12 cellular contexts compared by ENCODE assay signal in the genomic region with DNA sequence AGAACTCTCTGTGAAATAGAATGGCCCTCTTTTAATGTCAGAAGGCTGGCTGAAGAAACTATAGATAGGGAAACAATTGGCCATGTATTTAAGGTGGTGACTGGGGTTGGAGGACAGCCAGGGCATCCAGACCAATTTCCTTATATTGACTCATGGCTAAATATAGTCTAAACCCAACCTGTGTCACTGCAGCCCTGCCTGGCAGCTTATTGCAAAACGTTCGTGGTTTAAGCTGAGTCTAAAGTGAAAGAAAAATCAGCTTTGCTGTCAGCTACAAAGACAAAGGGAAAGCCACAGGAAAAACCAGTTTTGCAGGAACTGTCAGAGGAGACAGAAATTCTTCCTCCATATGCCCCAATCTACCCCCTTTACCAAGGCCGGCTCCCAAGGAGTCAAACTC.
A peak's percentile ranks its signal among the peaks of the same experiment; 100 is the strongest.
DNase-seq lines count a peak whose midpoint lies in the region; ATAC-seq and TF ChIP-seq lines count a peak whose summit lies in the region.
"Had no signal": no experiment of that assay in that cellular context is flagged by ENCODE, and none has a peak within 500 bp of the region (broad histone marks: within the 10 kb centered on the region; RNA-seq: fewer than 3 reads in every experiment).

No MANE protein-coding gene starts in this region.

- H3K9me3 ChIP-seq in right lobe of liver, result no peaks in the 10 kb centered on the region
- H3K9me3 ChIP-seq in aorta (ENCODE audit: control insufficient read depth, low read length), result peaks cover 13% of the 10 kb centered on the region

- H3K27me3 ChIP-seq in right lobe of liver, result no peaks in the 10 kb centered on the region
- H3K27me3 ChIP-seq in aorta (ENCODE audit: control insufficient read depth in 1 of 2, insufficient read depth in 2 of 2, low read length in 1 of 2), result no peaks in the 10 kb centered on the region
- H3K27me3 ChIP-seq: adrenal gland had no signal

- DNase-seq in ACHN (peak; percentile 3), HPDE6-E6E7 (ENCODE audit: extremely low spot score) (peak; percentile 55), RKO (ENCODE audit: low spot score) (peak; percentile 7), right lobe of liver (no peak), aorta (no peak), NCI-H2227 (lab: John Stamatoyannopoulos, UW; ENCODE audit: unreplicated experiment) (no peak)
- DNase-seq in activated CD4-positive, CD25-positive, alpha-beta regulatory T cell treated with anti-CD3 and anti-CD28 coated beads, Interleukin-2, amount 50 U/mL, for 72 hours, result no peak
- DNase-seq: NCI-H2227 treated with DMSO at 0.1 percent for 48 hours; stimulated activated naive CD4-positive, alpha-beta T cell; T-helper 2 cell had no signal

- TF ChIP-seq POLR2A in right lobe of liver (IDR thresholded peaks at IDR 0.05), result no peak

- intact Hi-C loops in right lobe of liver (cut with DNase I), result no loop called here
- intact Hi-C loops in aorta (cut with DNase I), result no loop called here

- TF ChIP-seq CTCF in right lobe of liver (IDR thresholded peaks at IDR 0.05), result no peak

- H3K4me3 ChIP-seq in right lobe of liver (no peak overlapping the region), aorta (ENCODE audit: low read length in 2 of 2) (no peak overlapping the region)
- H3K4me3 ChIP-seq: adrenal gland had no signal

- H3K4me1 ChIP-seq in right lobe of liver (no peaks in the 10 kb centered on the region), aorta (ENCODE audit: control insufficient read depth in 1 of 2, insufficient read depth in 2 of 2, low read length in 2 of 2) (no peaks in the 10 kb centered on the region)
- H3K4me1 ChIP-seq: adrenal gland had no signal

- H3K27ac ChIP-seq in right lobe of liver, result no peak overlapping the region
- H3K27ac ChIP-seq in aorta (ENCODE audit: low read depth in 1 of 2, low read length in 2 of 2), result no peak overlapping the region
- H3K27ac ChIP-seq: adrenal gland had no signal

- in situ Hi-C loops in ACHN (cut with HindIII; ENCODE audit: low pct_ligation_motif_present, low pct_unique_long_range_greater_than_20kb, low sequenced_read_pairs), result no loop called here

- no peaks in the 10 kb centered on the region for H3K36me3 ChIP-seq in right lobe of liver
- no peaks in the 10 kb centered on the region for H3K36me3 ChIP-seq in aorta (ENCODE audit: control insufficient read depth in 1 of 2, insufficient read depth in 2 of 2, low read length in 1 of 2)
- H3K36me3 ChIP-seq: adrenal gland had no signal

- whole genome bisulfite sequencing in right lobe of liver (ENCODE audit: insufficient coverage, low coverage, low lambda C conversion rate, missing lambda C conversion rate), result 46% methylated on average over 2 of the region's 3 CpGs
- 73 to 82% methylated on average over 3 of the region's 3 CpGs for WGBS in aorta, 2 donors

- ATAC-seq in esophagus mucosa (peak; percentile 80), right lobe of liver (no peak), aorta (ENCODE audit: low FRiP score) (no peak)

Comparison
In these comparisons a context has a peak if more than half of its experiments do, and no peak if none do; other contexts are left out.
1. DNase-seq: peak in ACHN (single experiment), HPDE6-E6E7 (single experiment) and RKO (single experiment); none in right lobe of liver (0 of 3), aorta (0 of 2), NCI-H2227 (single experiment) and activated CD4-positive, CD25-positive, alpha-beta regulatory T cell treated with anti-CD3 and anti-CD28 coated beads, Interleukin-2, amount 50 U/mL, for 72 hours (single experiment).